In genomic region chr2:109542384-109542783, GRCh38 we compare ENCODE assay signal across 21 cellular contexts.
"Had no signal": no experiment of that assay in that cellular context is flagged by ENCODE, and none has a peak within 500 bp of the region (broad histone marks: within the 10 kb centered on the region; RNA-seq: fewer than 3 reads in every experiment).

No MANE protein-coding gene starts in this region.

- H3K27ac ChIP-seq: brain microvascular endothelial cell, cardiac muscle cell, RWPE1 had no signal

- ATAC-seq: activated CD4-positive, CD25-positive, alpha-beta regulatory T cell treated with anti-CD3 and anti-CD28 coated beads, Interleukin-2, amount 50 U/mL, for 24 hours; activated CD8-positive, alpha-beta T cell treated with anti-CD3 and anti-CD28 coated beads for 36 hours; activated T-cell treated with anti-CD3 and anti-CD28 coated beads, Interleukin-2, amount 50 U/mL, for 72 hours had no signal

- DNase-seq: activated CD4-positive, alpha-beta T cell treated with anti-CD3 and anti-CD28 coated beads for 4 hours; activated CD8-positive, alpha-beta memory T cell treated with anti-CD3 and anti-CD28 coated beads, Interleukin-2, amount 50 U/mL, for 4 hours; activated CD8-positive, alpha-beta T cell treated with anti-CD3 and anti-CD28 coated beads for 36 hours; activated gamma-delta T cell treated with Interleukin-2 at 50 U/mL for 16 hours; activated naive CD4-positive, alpha-beta T cell treated with anti-CD3 and anti-CD28 coated beads, Interleukin-2, amount 10 ng/mL, durations not matched to agents 7 days and 5 days; activated naive CD8-positive, alpha-beta T cell treated with anti-CD3 and anti-CD28 coated beads for 36 hours; activated T-cell treated with anti-CD3 and anti-CD28 coated beads, Interleukin-2, amount 50 U/mL, for 72 hours; brain microvascular endothelial cell; cerebellar nuclear complex; MM.1S; NCI-H1105; NCI-H1436; NCI-H187 treated with DMSO at 0.1 percent for 48 hours; NCI-H2081 treated with DMSO at 0.1 percent for 48 hours; NCI-H446; NCI-H526; NCI-H82; SHP77 treated with DMSO at 0.1 percent for 48 hours had no signal

- H3K27me3 ChIP-seq: brain microvascular endothelial cell, cardiac muscle cell had no signal

- H3K4me3 ChIP-seq: cardiac muscle cell had no signal

- H3K36me3 ChIP-seq: cardiac muscle cell had no signal
